In genomic region chr1:61380561-61380960, GRCh38 we compare ENCODE assay signal across 21 cellular contexts.
DNase-seq lines count a peak whose midpoint lies in the region; ATAC-seq, FAIRE-seq and TF ChIP-seq lines count a peak whose summit lies in the region.
"Had no signal": no experiment of that assay in that cellular context is flagged by ENCODE, and none has a peak within 500 bp of the region (broad histone marks: within the 10 kb centered on the region; RNA-seq: fewer than 3 reads in every experiment).

No MANE protein-coding gene starts in this region.

- peak overlapping the region; percentile 56 for H3K4me3 ChIP-seq in psoas muscle
- peak overlapping the region in 2 of 3 donors; percentile 32 to 46 for H3K4me3 ChIP-seq in skeletal muscle tissue (ENCODE audit: low read length in 3 of 3)
- H3K4me3 ChIP-seq: BLaER1 treated with 17β-estradiol and CSF1 and Interleukin-3, amounts not matched to agents 10 nM and 100 nM; GM12878 had no signal

- FAIRE-seq in G401.6 (lab: Jason Lieb, UNC) (peak; percentile 51), colon (lab: Jason Lieb, UNC) (peak; percentile 28)
- FAIRE-seq: D721Med, GM12878, GM12892, GM18507 had no signal

- H3K36me3 ChIP-seq in psoas muscle (ENCODE audit: insufficient read depth in 1 of 2, low read depth in 1 of 2) = peaks cover 6 to 20% of the 10 kb centered on the region in 2 donors
- H3K36me3 ChIP-seq in skeletal muscle tissue (ENCODE audit: control insufficient read depth in 3 of 3, insufficient read depth in 3 of 3, low read length in 3 of 3) = peaks cover 3 to 7% (median 4%) of the 10 kb centered on the region in 3 donors
- H3K36me3 ChIP-seq: BLaER1 treated with 17β-estradiol and CSF1 and Interleukin-3, amounts not matched to agents 10 nM and 100 nM had no signal

- no peak for DNase-seq in psoas muscle
- no peak for DNase-seq in medulla oblongata (ENCODE audit: extremely low spot score)
- DNase-seq in Ammon's horn (ENCODE audit: low spot score) = no peak
- DNase-seq in hepatic stellate cell (ENCODE audit: low spot score) = no peak
- DNase-seq: 8988T; ACHN; Caco-2; Calu3; CD4-positive, alpha-beta T cell; CD8-positive, alpha-beta T cell; DMS79 treated with DMSO at 0.1 percent for 48 hours; GDM1 had no signal

- peak overlapping the region; percentile 41 to 73 (median 46) for H3K9ac ChIP-seq in skeletal muscle tissue (ENCODE audit: low read depth in 1 of 3, low read length in 3 of 3)
- H3K9ac ChIP-seq: BLaER1 treated with 17β-estradiol and CSF1 and Interleukin-3, amounts not matched to agents 10 nM and 100 nM had no signal

- 23 to 40% (median 27%) methylated on average over 3 of the region's 3 CpGs for WGBS in psoas muscle, 3 donors

- intact Hi-C loops in psoas muscle (cut with DNase I) = no loop called here

- no peaks in the 10 kb centered on the region for H3K9me3 ChIP-seq in psoas muscle
- H3K9me3 ChIP-seq in skeletal muscle tissue (ENCODE audit: control insufficient read depth in 3 of 3, low read length in 3 of 3) = no peaks in the 10 kb centered on the region
- H3K9me3 ChIP-seq: BLaER1 treated with 17β-estradiol and CSF1 and Interleukin-3, amounts not matched to agents 10 nM and 100 nM; Caco-2 had no signal

- H3K27me3 ChIP-seq in psoas muscle (ENCODE audit: insufficient read depth in 3 of 3, low read length in 2 of 3) (no peaks in the 10 kb centered on the region), skeletal muscle tissue (ENCODE audit: control insufficient read depth in 3 of 3, insufficient read depth in 3 of 3, low read length in 3 of 3) (no peaks in the 10 kb centered on the region)
- H3K27me3 ChIP-seq: BLaER1 treated with 17β-estradiol and CSF1 and Interleukin-3, amounts not matched to agents 10 nM and 100 nM had no signal

- H3K27ac ChIP-seq in psoas muscle (peak overlapping the region; percentile 82), skeletal muscle tissue (ENCODE audit: low read depth, low read length) (peak overlapping the region; percentile 73)
- H3K27ac ChIP-seq: BLaER1 treated with 17β-estradiol and CSF1 and Interleukin-3, amounts not matched to agents 10 nM and 100 nM; C4-2B had no signal

- ATAC-seq in psoas muscle = peak; percentile 72 to 93 (median 87)
- ATAC-seq: CD8-positive, alpha-beta T cell; GM12878 had no signal

- no peak for TF ChIP-seq CTCF in psoas muscle (IDR thresholded peaks at IDR 0.05)

- H3K4me1 ChIP-seq in psoas muscle (peaks cover 43% of the 10 kb centered on the region), skeletal muscle tissue (ENCODE audit: control insufficient read depth in 3 of 3, insufficient read depth in 3 of 3, low read length in 3 of 3) (peaks cover 2 to 7% (median 5%) of the 10 kb centered on the region in 3 donors)
- H3K4me1 ChIP-seq: BLaER1 treated with 17β-estradiol and CSF1 and Interleukin-3, amounts not matched to agents 10 nM and 100 nM; Caco-2 had no signal
